In genomic region chr3:170331143-170331542, GRCh38 we compare ENCODE assay signal across 13 cellular contexts. TPM values are rescaled to one million over a fixed set of nuclear protein-coding genes. Genes with fewer than 3 reads are reported as not detected.
DNase-seq lines count a peak whose midpoint lies in the region; ATAC-seq and TF ChIP-seq lines count a peak whose summit lies in the region.
"Had no signal": no experiment of that assay in that cellular context is flagged by ENCODE, and none has a peak within 500 bp of the region (broad histone marks: within the 10 kb centered on the region; RNA-seq: fewer than 3 reads in every experiment).

No MANE protein-coding gene starts in this region.

- POLR2A ChIA-PET in activated B cell treated with CpG ODN at 0.5 μM for 24 hours (lab: Charles Lee), result interaction anchor here (0.7 to 4.2 kb wide), 2 partner anchors 26 to 520 kb away, joined by 5 to 32 read pairs; partner anchors contain the start of gene SKIL

- no peak overlapping the region for H3K56ac ChIP-seq in mesendoderm (ENCODE audit: low read length)

- H3K4me2 ChIP-seq in mesendoderm (ENCODE audit: low read length), result no peak overlapping the region

- no peak overlapping the region for H2BK15ac ChIP-seq in mesendoderm (replicated peaks; ENCODE audit: low read depth)

- H3K79me1 ChIP-seq in mesendoderm (ENCODE audit: low read length), result no peaks in the 10 kb centered on the region

- H3K9me3 Mint-ChIP-seq in activated B cell treated with CpG ODN at 0.5 μM for 24 hours (peaks cover 4% of the 10 kb centered on the region), naive B cell (peaks cover 0 to 6% (median 2%) of the 10 kb centered on the region in 7 donors)
- H3K9me3 Mint-ChIP-seq: activated T-cell treated with anti-CD3 and anti-CD28 coated beads, Interleukin-2, amount 50 U/mL, for 4 hours had no signal

- no peak overlapping the region for H2AK5ac ChIP-seq in mesendoderm (ENCODE audit: low read length)

- H3K9ac ChIP-seq in mesendoderm (ENCODE audit: low read length), result no peak overlapping the region

- no peak overlapping the region for H3K23ac ChIP-seq in mesendoderm (ENCODE audit: low read length)

- intact Hi-C loops in activated B cell treated with CpG ODN at 0.5 μM for 24 hours (cut with micrococcal nuclease), result loop anchor here (1.0 to 2.0 kb wide), 3 partner anchors 14 to 27 kb away; no protein-coding TSS in a partner anchor

- H3K4ac ChIP-seq in mesendoderm (ENCODE audit: low read depth, low read length), result no peak overlapping the region

- ATAC-seq in GM18511 (IDR thresholded peaks at IDR 0.05; ENCODE audit: unreplicated experiment), result peak; percentile 60
- ATAC-seq in HG03342 (IDR thresholded peaks at IDR 0.05; ENCODE audit: unreplicated experiment), result peak; percentile 70
- peak; percentile 63 for ATAC-seq in activated B cell treated with CpG ODN at 0.5 μM for 24 hours (ENCODE audit: low read depth)
- ATAC-seq in naive B cell (ENCODE audit: low read depth in 2 of 2), result peak; percentile 84 to 89
- no peak for ATAC-seq in GM21528 (IDR thresholded peaks at IDR 0.05; ENCODE audit: low FRiP score, unreplicated experiment)

- H3K27me3 Mint-ChIP-seq in activated B cell treated with CpG ODN at 0.5 μM for 24 hours (no peaks in the 10 kb centered on the region), naive B cell (no peaks in the 10 kb centered on the region)

- H3K36me3 ChIP-seq in BE2C (no peaks in the 10 kb centered on the region), mesendoderm (ENCODE audit: control insufficient read depth, insufficient read depth, low read length) (no peaks in the 10 kb centered on the region)

- no CpG with 5 or more reads among the region's 4 CpGs for WGBS in mesendoderm (ENCODE audit: extremely low coverage, insufficient coverage, low lambda C conversion rate)

- H3K4me3 ChIP-seq in BE2C (ENCODE audit: low read depth, low read length), result no peak overlapping the region
- no peak overlapping the region for H3K4me3 ChIP-seq in mesendoderm (ENCODE audit: low read length)

- no peak overlapping the region for H3K27ac ChIP-seq in mesendoderm (ENCODE audit: low read depth, low read length)
- H3K27ac ChIP-seq: C4-2B had no signal

- H3K4me3 Mint-ChIP-seq in activated B cell treated with CpG ODN at 0.5 μM for 24 hours, result no peak overlapping the region
- H3K4me3 Mint-ChIP-seq in naive B cell, result no peak overlapping the region
- H3K4me3 Mint-ChIP-seq: activated T-cell treated with anti-CD3 and anti-CD28 coated beads, Interleukin-2, amount 50 U/mL, for 4 hours had no signal

- H3K4me1 ChIP-seq in BE2C, result no peaks in the 10 kb centered on the region
- no peaks in the 10 kb centered on the region for H3K4me1 ChIP-seq in mesendoderm (ENCODE audit: control insufficient read depth, low read depth, low read length)

- H3K79me2 ChIP-seq in mesendoderm (ENCODE audit: control insufficient read depth, insufficient read depth, low read length), result no peaks in the 10 kb centered on the region

- DNase-seq in activated B cell treated with CpG ODN at 0.5 μM for 24 hours (no peak), naive B cell (no peak), NCI-H2196 treated with DMSO at 0.1 percent for 48 hours (lab: John Stamatoyannopoulos, UW; ENCODE audit: unreplicated experiment) (no peak), BE2C (no peak), mesendoderm (no peak)
- DNase-seq: activated T-cell treated with anti-CD3 and anti-CD28 coated beads, Interleukin-2, amount 50 U/mL, for 4 hours; aorta; IMR-90; NCI-H2081 treated with DMSO at 0.1 percent for 48 hours had no signal

- no peak overlapping the region for H3K18ac ChIP-seq in mesendoderm (ENCODE audit: low read length)

- H3K36me3 Mint-ChIP-seq in activated B cell treated with CpG ODN at 0.5 μM for 24 hours (ENCODE audit: low read depth) (no peaks in the 10 kb centered on the region), naive B cell (no peaks in the 10 kb centered on the region)

- H3K27me3 ChIP-seq in BE2C (no peaks in the 10 kb centered on the region), mesendoderm (ENCODE audit: insufficient read depth, low read length, poor library complexity) (no peaks in the 10 kb centered on the region)

- H3K9me3 ChIP-seq in BE2C, result peaks cover 7% of the 10 kb centered on the region

- no peak for TF ChIP-seq CTCF in activated B cell treated with CpG ODN at 0.5 μM for 24 hours (IDR thresholded peaks at IDR 0.05)
- TF ChIP-seq CTCF in BE2C (IDR thresholded peaks at IDR 0.05; ENCODE audit: low read depth, low read length), result no peak

- H3K27ac Mint-ChIP-seq in activated B cell treated with CpG ODN at 0.5 μM for 24 hours (peak overlapping the region; percentile 24), naive B cell (peak overlapping the region in 5 of 6 donors; percentile 14 to 78 (median 53))

- no peak overlapping the region for H2BK5ac ChIP-seq in mesendoderm (ENCODE audit: low read length)

- H3K4me1 Mint-ChIP-seq in activated B cell treated with CpG ODN at 0.5 μM for 24 hours (peaks cover 26% of the 10 kb centered on the region), naive B cell (peaks cover 8 to 34% (median 20%) of the 10 kb centered on the region in 3 donors)

- no peak overlapping the region for H4K5ac ChIP-seq in mesendoderm (ENCODE audit: low read length)

- CTCF ChIA-PET in activated B cell treated with CpG ODN at 0.5 μM for 24 hours (lab: Charles Lee), result no interaction called here

- H4K8ac ChIP-seq in mesendoderm (ENCODE audit: low read depth, low read length), result no peak overlapping the region

- H2BK120ac ChIP-seq in mesendoderm (ENCODE audit: low read depth, low read length), result no peak overlapping the region

RNA-seq across cellular contexts. Expression of gene SKIL, which starts 26.4 kb away (rescaled TPM):
- 112 and 123 TPM in 2 replicates for total RNA-seq in activated B cell treated with CpG ODN at 0.5 μM for 24 hours
- 10 to 100 TPM; 12.3 to 28.5 (median 25.2) TPM for polyA plus RNA-seq in naive B cell (ENCODE audit: low read depth in 6 of 6)
- 11.9 TPM for polyA plus RNA-seq in BE2C (2012; ENCODE audit: insufficient read depth, insufficient read length, low read depth)
- 68.6 TPM for polyA plus RNA-seq in mesendoderm (2013, experiment 1 of 2)
- polyA plus RNA-seq in mesendoderm (2013, experiment 2 of 2), result 69.3 TPM
